24 cellular contexts compared by ENCODE assay signal in the genomic region with DNA sequence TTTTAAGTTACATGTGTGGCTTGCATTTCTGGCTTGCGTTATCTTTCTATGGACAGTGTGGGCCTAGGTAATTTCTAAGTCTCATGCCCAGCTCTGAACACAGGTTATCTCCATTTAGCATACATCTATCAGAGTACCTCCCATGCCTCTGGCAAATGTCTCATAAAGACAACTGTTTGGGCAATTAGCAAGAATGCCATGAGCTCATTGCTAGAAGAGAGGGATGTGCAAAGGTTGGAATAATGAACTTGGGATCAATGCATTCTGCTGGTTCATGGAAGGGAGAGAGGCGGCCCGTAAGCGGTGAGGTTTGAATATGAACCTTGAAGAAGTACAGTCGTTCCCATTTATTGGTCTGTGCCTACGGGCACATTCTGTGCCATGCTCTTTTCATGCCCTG. TPM values are rescaled to one million over a fixed set of nuclear protein-coding genes. Genes with fewer than 3 reads are reported as not detected.
DNase-seq lines count a peak whose midpoint lies in the region; ATAC-seq, FAIRE-seq and TF ChIP-seq lines count a peak whose summit lies in the region.
"Had no signal": no experiment of that assay in that cellular context is flagged by ENCODE, and none has a peak within 500 bp of the region (broad histone marks: within the 10 kb centered on the region; RNA-seq: fewer than 3 reads in every experiment).

No MANE protein-coding gene starts in this region.

- no peak overlapping the region for H2BK12ac ChIP-seq in H9 (ENCODE audit: insufficient read length, low read depth, low read length)

- no peaks in the 10 kb centered on the region for H3K36me3 ChIP-seq in bronchial epithelial cell (ENCODE audit: control insufficient read depth, insufficient read depth, low read length)
- H3K36me3 ChIP-seq in right lobe of liver, result no peaks in the 10 kb centered on the region
- H3K36me3 ChIP-seq in esophagus squamous epithelium, result peaks cover 0 to 14% (median 0%) of the 10 kb centered on the region in 3 donors
- no peaks in the 10 kb centered on the region for H3K36me3 ChIP-seq in ovary
- H3K36me3 ChIP-seq: BE2C; BLaER1 treated with 17β-estradiol and CSF1 and Interleukin-3, amounts not matched to agents 10 nM and 100 nM had no signal

- peaks cover 2 to 8% (median 4%) of the 10 kb centered on the region in 3 experiments; a peak in 5 of 7 replicates for H3K36me3 Mint-ChIP-seq in H9 (ENCODE audit: insufficient read depth in 1 of 3, low read depth in 3 of 3)
- H3K36me3 Mint-ChIP-seq: CD8-positive, alpha-beta memory T cell had no signal

- peak overlapping the region; percentile 50 to 84 (median 71) for H3K27ac ChIP-seq in right lobe of liver
- no peak overlapping the region for H3K27ac ChIP-seq in esophagus squamous epithelium
- no peak overlapping the region for H3K27ac ChIP-seq in ovary
- no peak overlapping the region for H3K27ac ChIP-seq in H9 (ENCODE audit: insufficient read length, low read depth, low read length)
- H3K27ac ChIP-seq: A549; BLaER1 treated with 17β-estradiol and CSF1 and Interleukin-3, amounts not matched to agents 10 nM and 100 nM had no signal

- no peaks in the 10 kb centered on the region for H3K27me3 ChIP-seq in bronchial epithelial cell (ENCODE audit: control insufficient read depth, insufficient read depth, low read length)
- H3K27me3 ChIP-seq in right lobe of liver, result no peaks in the 10 kb centered on the region
- no peaks in the 10 kb centered on the region for H3K27me3 ChIP-seq in esophagus squamous epithelium
- H3K27me3 ChIP-seq in ovary, result no peaks in the 10 kb centered on the region
- H3K27me3 ChIP-seq in H9 (ENCODE audit: insufficient read depth, low read length), result no peaks in the 10 kb centered on the region
- H3K27me3 ChIP-seq: BE2C; BLaER1 treated with 17β-estradiol and CSF1 and Interleukin-3, amounts not matched to agents 10 nM and 100 nM had no signal

- H2BK120ac ChIP-seq in H9 (ENCODE audit: low read depth, low read length, poor library complexity, severe bottlenecking), result no peak overlapping the region

- H3K4me2 ChIP-seq in H9 (ENCODE audit: insufficient read depth, insufficient read length, low read length), result no peak overlapping the region
- H3K4me2 ChIP-seq: A549; BLaER1 treated with 17β-estradiol and CSF1 and Interleukin-3, amounts not matched to agents 10 nM and 100 nM had no signal

- no peak overlapping the region for H2AK5ac ChIP-seq in H9 (ENCODE audit: insufficient read length, low read length)

- H3K14ac ChIP-seq in H9 (ENCODE audit: insufficient read depth, low read length), result no peak overlapping the region

- H3K9me3 Mint-ChIP-seq in H9, result no peaks in the 10 kb centered on the region; a peak in 1 of 5 replicates
- H3K9me3 Mint-ChIP-seq: CD4-positive, alpha-beta T cell; CD8-positive, alpha-beta memory T cell had no signal

- no peak overlapping the region for H3K27ac Mint-ChIP-seq in H9
- H3K27ac Mint-ChIP-seq: CD4-positive, alpha-beta T cell; CD8-positive, alpha-beta memory T cell had no signal

- H3K4me1 Mint-ChIP-seq in H9, result peaks cover 12 to 13% of the 10 kb centered on the region in 2 experiments
- H3K4me1 Mint-ChIP-seq: CD8-positive, alpha-beta memory T cell had no signal

- no peak overlapping the region for H3K9ac ChIP-seq in H9 (ENCODE audit: extremely low read depth, insufficient read length, low read length)
- H3K9ac ChIP-seq: BLaER1 treated with 17β-estradiol and CSF1 and Interleukin-3, amounts not matched to agents 10 nM and 100 nM had no signal

- no peak overlapping the region for H3K56ac ChIP-seq in H9 (ENCODE audit: insufficient read length, low read depth, low read length)

- H3K79me2 ChIP-seq in H9 (ENCODE audit: insufficient read depth, low read length), result no peaks in the 10 kb centered on the region

- H2BK15ac ChIP-seq in H9 (ENCODE audit: low read depth, low read length), result no peak overlapping the region

- peak; percentile 51 for TF ChIP-seq POLR2A in right lobe of liver (IDR thresholded peaks at IDR 0.05)
- no peak for TF ChIP-seq POLR2A in esophagus squamous epithelium (IDR thresholded peaks at IDR 0.05)
- TF ChIP-seq POLR2A in ovary (IDR thresholded peaks at IDR 0.05), result no peak

- intact Hi-C loops in right lobe of liver (cut with DNase I), result no loop called here
- intact Hi-C loops in esophagus squamous epithelium (cut with DNase I), result no loop called here
- intact Hi-C loops in ovary (cut with DNase I), result no loop called here

- H3K4me3 Mint-ChIP-seq in H9, result no peak overlapping the region
- H3K4me3 Mint-ChIP-seq: CD14-positive monocyte; CD4-positive, alpha-beta T cell; CD8-positive, alpha-beta memory T cell had no signal

- H3K4me1 ChIP-seq in right lobe of liver (peaks cover 0 to 17% (median 0%) of the 10 kb centered on the region in 4 donors), esophagus squamous epithelium (peaks cover 0 to 15% (median 4%) of the 10 kb centered on the region in 3 donors), ovary (ENCODE audit: insufficient read depth) (no peaks in the 10 kb centered on the region), H9 (ENCODE audit: insufficient read depth, low read length) (peaks cover 2% of the 10 kb centered on the region; the same call in 1 of the 2 replicates)
- H3K4me1 ChIP-seq: BE2C had no signal

- no peak overlapping the region for H3K23ac ChIP-seq in H9 (ENCODE audit: insufficient read length, low read depth, low read length)

- ATAC-seq in right lobe of liver, result peak; percentile 2 to 40 (median 20)
- ATAC-seq: A549 had no signal

- H3K79me1 ChIP-seq in H9 (ENCODE audit: insufficient read depth, low read depth, low read length, poor library complexity, severe bottlenecking), result no peaks in the 10 kb centered on the region

- TF ChIP-seq EP300 in ovary (IDR thresholded peaks at IDR 0.05), result no peak

- no peak overlapping the region for H4K5ac ChIP-seq in H9 (ENCODE audit: insufficient read length, low read depth, low read length)

- TF ChIP-seq CTCF in GM13977 (IDR thresholded peaks at IDR 0.05; ENCODE audit: extremely low read depth, insufficient read depth, missing control alignments) (no peak), bronchial epithelial cell (IDR thresholded peaks at IDR 0.05; ENCODE audit: insufficient read depth, low read length, severe bottlenecking) (no peak), right lobe of liver (IDR thresholded peaks at IDR 0.05) (no peak), esophagus squamous epithelium (IDR thresholded peaks at IDR 0.05) (no peak), ovary (IDR thresholded peaks at IDR 0.05) (no peak), H9 (conservative IDR thresholded peaks at IDR 0.05) (no peak)

- H3K18ac ChIP-seq in H9 (ENCODE audit: insufficient read length, low read depth, low read length), result no peak overlapping the region

- H2BK5ac ChIP-seq in H9 (ENCODE audit: insufficient read length, low read length), result no peak overlapping the region

- no peaks in the 10 kb centered on the region for H3K9me3 ChIP-seq in right lobe of liver
- H3K9me3 ChIP-seq in esophagus squamous epithelium, result no peaks in the 10 kb centered on the region
- H3K9me3 ChIP-seq in ovary, result no peaks in the 10 kb centered on the region
- H3K9me3 ChIP-seq in H9 (ENCODE audit: control insufficient read depth, low read depth, low read length), result no peaks in the 10 kb centered on the region
- H3K9me3 ChIP-seq: A549, BE2C had no signal

- H3K4me3 ChIP-seq in bronchial epithelial cell (ENCODE audit: low read depth, low read length) (no peak overlapping the region), right lobe of liver (peak overlapping the region in 2 of 3 donors; percentile 37 to 53), esophagus squamous epithelium (no peak overlapping the region), ovary (no peak overlapping the region)
- H3K4me3 ChIP-seq: A549; BLaER1 treated with 17β-estradiol and CSF1 and Interleukin-3, amounts not matched to agents 10 nM and 100 nM had no signal

- WGBS in right lobe of liver (ENCODE audit: insufficient coverage, low coverage, low lambda C conversion rate, missing lambda C conversion rate), result 32% methylated on average over 6 of the region's 6 CpGs
- 81 to 94% methylated on average over 6 of the region's 6 CpGs for WGBS in esophagus squamous epithelium, 2 donors
- WGBS in ovary, 3 donors, result 77 to 90% (median 87%) methylated on average over 6 of the region's 6 CpGs
- whole genome bisulfite sequencing in H9 (ENCODE audit: extremely low coverage, insufficient read length, low lambda C conversion rate), result no CpG with 5 or more reads among the region's 6 CpGs

- no peak overlapping the region for H4K8ac ChIP-seq in H9 (replicated peaks; ENCODE audit: insufficient read length, low read depth, low read length)

- no peak for FAIRE-seq in bronchial epithelial cell (lab: Jason Lieb, UNC)
- FAIRE-seq: A549, D721Med, GM12891, H54 had no signal

- no peaks in the 10 kb centered on the region for H3K23me2 ChIP-seq in H9 (ENCODE audit: insufficient read length, low read depth, low read length, poor library complexity, severe bottlenecking)

- no peaks in the 10 kb centered on the region for H4K20me1 ChIP-seq in H9 (ENCODE audit: control insufficient read depth, insufficient read depth, insufficient read length)
- H4K20me1 ChIP-seq: BLaER1 treated with 17β-estradiol and CSF1 and Interleukin-3, amounts not matched to agents 10 nM and 100 nM had no signal

- H3T11ph ChIP-seq in H9 (ENCODE audit: low read length), result no peak overlapping the region

- H3K4ac ChIP-seq in H9 (ENCODE audit: low read depth, low read length), result no peak overlapping the region

- H4K91ac ChIP-seq in H9 (ENCODE audit: insufficient read length, low read depth, low read length), result no peak overlapping the region

- H3K27me3 Mint-ChIP-seq in H9 (ENCODE audit: low read depth), result no peaks in the 10 kb centered on the region

- in situ Hi-C loops in GM13977 (cut with MboI; ENCODE audit: low pct_unique_long_range_greater_than_20kb, low sequenced_read_pairs, unreplicated experiment), result no loop called here

- DNase-seq in GM13977 (ENCODE audit: low spot score) (peak; percentile 4), bronchial epithelial cell (ENCODE audit: low read depth) (peak; percentile 16), right lobe of liver (no peak), esophagus squamous epithelium (lab: John Stamatoyannopoulos, UW) (no peak), ovary (no peak), H9 (no peak)
- DNase-seq: 8988T; ACHN; AML-193; BE2C; CD4-positive, alpha-beta T cell; CD8-positive, alpha-beta memory T cell; DMS53; DMS79 treated with DMSO at 0.1 percent for 48 hours; GF-D8; GOT3; HCEC 1CT had no signal

- H2AFZ ChIP-seq in H9 (ENCODE audit: low read length), result no peak overlapping the region

- no peak overlapping the region for H2BK20ac ChIP-seq in H9 (ENCODE audit: low read depth, low read length, poor library complexity, severe bottlenecking)

RNA-seq across cellular contexts. Expression of a gene that starts 14.4 kb away (rescaled TPM):
- total RNA-seq in bronchial epithelial cell, result 1.1 and 1.3 TPM in 2 replicates
- total RNA-seq in right lobe of liver, result 10 to 100 TPM in 3 of 6 experiments, 1 to 10 TPM in 3; 8.2 to 14.1 (median 9.5) TPM
- total RNA-seq in esophagus squamous epithelium, result 1 to 10 TPM in 3 of 4 donors, under 1 TPM in 1; 0.88 to 7.6 (median 4.7) TPM
- total RNA-seq in ovary, result 1 to 10 TPM in 2 of 7 donors, under 1 TPM in 5; 0.36 to 1.5 (median 0.82) TPM
- polyA plus RNA-seq in ovary, result under 1 TPM; 0.65 to 0.88 TPM
- 2.6 and 3.0 TPM in 2 replicates for total RNA-seq in H9 (2021)
- total RNA-seq: CD4-positive, alpha-beta T cell; CD8-positive, alpha-beta memory T cell; G401 had no signal
- polyA plus RNA-seq: CD8-positive, alpha-beta memory T cell had no signal

Comparison
In these comparisons a context has a peak if more than half of its experiments do, and no peak if none do; other contexts are left out.
1. DNase-seq: peak in GM13977 (single experiment) and bronchial epithelial cell (single experiment); none in right lobe of liver (0 of 3), esophagus squamous epithelium (single experiment), ovary (0 of 5) and H9 (single experiment).
2. H3K4me3 ChIP-seq: peak in right lobe of liver (2 of 3); none in bronchial epithelial cell (single experiment), esophagus squamous epithelium (0 of 4) and ovary (single experiment).
3. H3K27ac ChIP-seq: peak in right lobe of liver (3 of 3); none in esophagus squamous epithelium (0 of 4), ovary (0 of 2) and H9 (single experiment).